27 cellular contexts compared by ENCODE assay signal in the genomic region with DNA sequence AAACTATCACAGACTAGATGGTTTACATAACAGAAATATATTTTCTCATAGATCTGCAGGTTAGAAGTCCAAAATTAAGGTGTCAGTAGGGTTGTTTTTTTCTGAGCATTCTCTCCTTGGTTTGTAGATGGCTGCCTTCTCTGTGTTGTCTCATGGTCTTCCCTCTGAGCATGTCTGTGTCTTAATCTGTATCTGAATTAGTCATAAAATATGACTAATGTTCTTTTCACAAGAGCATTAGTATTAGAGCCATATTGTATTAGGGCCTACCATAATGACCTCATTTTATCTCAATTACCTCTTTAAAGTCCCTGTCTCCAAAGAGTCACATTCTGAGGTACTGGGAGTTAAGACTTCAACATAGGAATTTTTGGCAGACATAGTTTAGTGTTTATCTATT.
"Had no signal": no experiment of that assay in that cellular context is flagged by ENCODE, and none has a peak within 500 bp of the region (broad histone marks: within the 10 kb centered on the region; RNA-seq: fewer than 3 reads in every experiment).

No MANE protein-coding gene starts in this region.

- DNase-seq: activated CD4-positive, alpha-beta T cell treated with anti-CD3 and anti-CD28 coated beads for 1 hour; activated CD4-positive, alpha-beta T cell treated with anti-CD3 and anti-CD28 coated beads, Interleukin-2, amount 50 U/mL, for 4 hours; activated CD8-positive, alpha-beta memory T cell treated with anti-CD3 and anti-CD28 coated beads for 24 hours; activated CD8-positive, alpha-beta memory T cell treated with anti-CD3 and anti-CD28 coated beads, Interleukin-2, amount 50 U/mL, for 48 hours; activated naive CD4-positive, alpha-beta T cell; activated naive CD8-positive, alpha-beta T cell treated with anti-CD3 and anti-CD28 coated beads for 36 hours; activated T-cell treated with anti-CD3 and anti-CD28 coated beads, Interleukin-2, amount 50 U/mL, for 4 hours; effector memory CD4-positive, alpha-beta T cell; heart right ventricle; natural killer cell; retina; spleen; stimulated activated CD4-positive, alpha-beta T cell treated with anti-CD3 and anti-CD28 coated beads, Interleukin-4, amount 100 ng/mL, for 1 hour; stimulated activated naive CD4-positive, alpha-beta T cell; testis had no signal

- H3K36me3 Mint-ChIP-seq: activated naive CD8-positive, alpha-beta T cell treated with anti-CD3 and anti-CD28 coated beads for 36 hours; natural killer cell; type B pancreatic cell had no signal

- ATAC-seq: activated T-cell treated with anti-CD3 and anti-CD28 coated beads, Interleukin-2, amount 50 U/mL, for 4 hours; esophagus mucosa; heart right ventricle; left lobe of liver; natural killer cell had no signal

- H3K4me1 ChIP-seq: heart right ventricle, spleen, testis, vagina had no signal

- H3K4me3 ChIP-seq: heart right ventricle, lung, spleen, testis, vagina had no signal

- H3K9me3 Mint-ChIP-seq: activated naive CD8-positive, alpha-beta T cell treated with anti-CD3 and anti-CD28 coated beads for 36 hours; activated T-cell treated with anti-CD3 and anti-CD28 coated beads, Interleukin-2, amount 50 U/mL, for 4 hours; activated T-helper 2 cell treated with anti-CD3 and anti-CD28 coated beads, Interferon-gamma antibody, Interleukin-2, Interleukin-4, amounts not matched to agents 10 μg/mL and 5 μg/mL and 100 μg/mL, durations not matched to agents 14 hours and 24 hours and 36 hours; central memory CD8-positive, alpha-beta T cell; T-helper 2 cell treated with Interferon-gamma antibody and Interleukin-4, amounts not matched to agents 5 μg/mL and 100 μg/mL, for 36 hours; type B pancreatic cell had no signal

- H3K27ac ChIP-seq: heart right ventricle, spleen, testis, vagina, VCaP had no signal

- H3K36me3 ChIP-seq: heart right ventricle, spleen, vagina had no signal

- H3K27ac Mint-ChIP-seq: activated naive CD8-positive, alpha-beta T cell treated with anti-CD3 and anti-CD28 coated beads for 36 hours; activated T-helper 2 cell treated with anti-CD3 and anti-CD28 coated beads, Interferon-gamma antibody, Interleukin-2, Interleukin-4, amounts not matched to agents 10 μg/mL and 5 μg/mL and 100 μg/mL, durations not matched to agents 14 hours and 24 hours and 36 hours; natural killer cell; T-helper 2 cell treated with Interferon-gamma antibody and Interleukin-4, amounts not matched to agents 5 μg/mL and 100 μg/mL, for 36 hours; type B pancreatic cell had no signal

- H3K27me3 ChIP-seq: spleen, testis, vagina had no signal

- H3K9me3 ChIP-seq: heart right ventricle, spleen, testis, vagina had no signal

- FAIRE-seq: astrocyte, colon, keratinocyte had no signal
